In genomic region chr3:42229942-42230688, GRCh38 we compare ENCODE assay signal across 8 cellular contexts. TPM values are rescaled to one million over a fixed set of nuclear protein-coding genes. Genes with fewer than 3 reads are reported as not detected.
DNase-seq lines count a peak whose midpoint lies in the region; ATAC-seq, FAIRE-seq and TF ChIP-seq lines count a peak whose summit lies in the region.

No MANE protein-coding gene starts in this region.

- no peaks in the 10 kb centered on the region for H3K79me2 ChIP-seq in SK-N-SH (ENCODE audit: insufficient read depth)

- CTCF ChIA-PET in BJ (lab: Yijun Ruan, JAX) (interaction anchor here (0.6 to 3.0 kb wide), 24 partner anchors 12 to 347 kb away, joined by 3 to 47 read pairs (median 5); partner anchors contain the start of gene VIPR1), HEK293 (lab: Yijun Ruan, JAX) (interaction anchor here (0.6 to 2.5 kb wide), 22 partner anchors 9 to 974 kb away, joined by 3 to 9 read pairs (median 4); no protein-coding TSS in a partner anchor), SK-N-SH (lab: Yijun Ruan, JAX) (interaction anchor here (0.6 to 3.0 kb wide), 37 partner anchors 10 to 600 kb away, joined by 3 to 32 read pairs (median 4); no protein-coding TSS in a partner anchor)

- TF ChIP-seq RAD21 in SK-N-SH (IDR thresholded peaks at IDR 0.05; ENCODE audit: low read length), result peak; percentile 77

- TF ChIP-seq EP300 in SK-N-SH (IDR thresholded peaks at IDR 0.05; ENCODE audit: borderline replicate concordance in 1 of 2, low read depth in 1 of 2, low read length in 1 of 2), result no peak

- H2AFZ ChIP-seq in SK-N-SH (ENCODE audit: low read depth), result no peak overlapping the region

- no peaks in the 10 kb centered on the region for H4K20me1 ChIP-seq in SK-N-SH (ENCODE audit: insufficient read depth)

- WGBS in SK-N-SH (ENCODE audit: low lambda C conversion rate), result 44% methylated on average over 9 of the region's 14 CpGs
- WGBS in small intestine, 3 donors, result 41 to 52% (median 52%) methylated on average over 12 to 14 of the region's 14 CpGs

- H3K4me1 ChIP-seq in HEK293 (ENCODE audit: control insufficient read depth, insufficient read depth, low read length) (no peaks in the 10 kb centered on the region), SK-N-SH (ENCODE audit: control insufficient read depth in 1 of 2, insufficient read depth in 2 of 2, low read depth in 1 of 2, low read length in 1 of 2) (no peaks in the 10 kb centered on the region; a peak in 1 of 4 replicates), foreskin keratinocyte (no peaks in the 10 kb centered on the region), small intestine (ENCODE audit: control insufficient read depth in 2 of 2, insufficient read depth in 1 of 2, low read depth in 1 of 2, low read length in 1 of 2) (no peaks in the 10 kb centered on the region)

- H3K27ac ChIP-seq in HEK293 (ENCODE audit: extremely low read depth, low read depth, low read length), result no peak overlapping the region
- H3K27ac ChIP-seq in SK-N-SH (ENCODE audit: low read depth in 2 of 2, low read length in 1 of 2), result no peak overlapping the region
- H3K27ac ChIP-seq in foreskin keratinocyte, result no peak overlapping the region
- H3K27ac ChIP-seq in small intestine (ENCODE audit: low read depth in 1 of 2, low read length in 1 of 2), result no peak overlapping the region

- H3K27me3 ChIP-seq in BJ (ENCODE audit: control insufficient read depth, insufficient read depth, low read length), result no peaks in the 10 kb centered on the region; the same call in 1 of the 2 replicates
- no peaks in the 10 kb centered on the region for H3K27me3 ChIP-seq in SK-N-SH (ENCODE audit: insufficient read depth)
- H3K27me3 ChIP-seq in foreskin keratinocyte, result peaks cover 3% of the 10 kb centered on the region
- H3K27me3 ChIP-seq in small intestine (ENCODE audit: control insufficient read depth in 2 of 2, insufficient read depth in 2 of 2, low read length in 2 of 2), result no peaks in the 10 kb centered on the region

- peaks cover 6% of the 10 kb centered on the region for H3F3A ChIP-seq in SK-N-SH (replicated peaks; ENCODE audit: insufficient read depth)

- H3K36me3 ChIP-seq in BJ (ENCODE audit: control insufficient read depth, insufficient read depth, low read length) (no peaks in the 10 kb centered on the region), HEK293 (ENCODE audit: control insufficient read depth in 2 of 2, insufficient read depth in 1 of 2, low read length in 2 of 2) (peaks cover 0 to 4% of the 10 kb centered on the region in 2 experiments; a peak in 1 of 3 replicates), SK-N-SH (replicated peaks in 1 of 2; ENCODE audit: control insufficient read depth in 1 of 2, insufficient read depth in 2 of 2, low read length in 1 of 2) (peaks cover 0 to under 1% of the 10 kb centered on the region in 2 experiments), small intestine (ENCODE audit: control insufficient read depth in 2 of 2, insufficient read depth in 2 of 2, low read length in 2 of 2) (peaks cover 0 to under 1% of the 10 kb centered on the region in 2 donors)

- no peaks in the 10 kb centered on the region for H3K9me2 ChIP-seq in SK-N-SH

- peak; percentile 64 for TF ChIP-seq CTCF in BJ (IDR thresholded peaks at IDR 0.05; ENCODE audit: insufficient read depth, low read depth, low read length)
- no peak for TF ChIP-seq CTCF in HEK293 (tag by site-specific recombination; IDR thresholded peaks at IDR 0.05)
- peak; percentile 72 for TF ChIP-seq CTCF in SK-N-SH (IDR thresholded peaks at IDR 0.05)
- peak; percentile 85 for TF ChIP-seq CTCF in foreskin keratinocyte (conservative IDR thresholded peaks at IDR 0.05)

- H3K9me3 ChIP-seq in HEK293 (ENCODE audit: control insufficient read depth, insufficient read depth, low read depth, low read length) (no peaks in the 10 kb centered on the region), SK-N-SH (no peaks in the 10 kb centered on the region), small intestine (ENCODE audit: control insufficient read depth, low read depth) (no peaks in the 10 kb centered on the region)

- no peak overlapping the region for H3K4me2 ChIP-seq in SK-N-SH

- no peak for FAIRE-seq in small intestine (lab: Jason Lieb, UNC)

- ATAC-seq in foreskin keratinocyte (peak; percentile 55), GM18511 (IDR thresholded peaks at IDR 0.05; ENCODE audit: unreplicated experiment) (no peak), HG03095 (IDR thresholded peaks at IDR 0.05; ENCODE audit: unreplicated experiment) (no peak)

- no peak overlapping the region for H3K9ac ChIP-seq in SK-N-SH

- H3K4me3 ChIP-seq in BJ (ENCODE audit: low read depth, low read length) (no peak overlapping the region), HEK293 (ENCODE audit: low read depth, low read length) (no peak overlapping the region), SK-N-SH (ENCODE audit: low read depth in 2 of 2, low read length in 1 of 2) (no peak overlapping the region; a peak in 1 of 4 replicates), small intestine (ENCODE audit: low read depth in 1 of 2, low read length in 2 of 2) (no peak overlapping the region)

- DNase-seq in BJ (ENCODE audit: low read depth), result no peak
- peak; percentile 67 for DNase-seq in SK-N-SH
- DNase-seq in foreskin keratinocyte, result peak in 1 of 2 donors; percentile 45
- DNase-seq in small intestine, result peak; percentile 51
- no peak for DNase-seq in germinal center (ENCODE audit: low spot score)

- POLR2A ChIA-PET in BJ (lab: Charles Lee) (no interaction called here), HEK293 (lab: Yijun Ruan, JAX) (no interaction called here), SK-N-SH (lab: Yijun Ruan, JAX) (no interaction called here)

TF ChIP-seq in HEK293, 187 proteins besides CTCF, POLR2A, EP300 and RAD21:
- TF ChIP-seq TSHZ1 (tag by site-specific recombination; IDR thresholded peaks at IDR 0.05; ENCODE audit: borderline replicate concordance) (no peak), SALL2 (tag by site-specific recombination; IDR thresholded peaks at IDR 0.05; ENCODE audit: borderline replicate concordance) (no peak), ZNF654 (tag by site-specific recombination; IDR thresholded peaks at IDR 0.05; ENCODE audit: low read depth) (peak; percentile 66)

TF ChIP-seq in SK-N-SH, 30 proteins besides CTCF, POLR2A, EP300 and RAD21:
- no peak for TF ChIP-seq USF2 (IDR thresholded peaks at IDR 0.05; ENCODE audit: borderline replicate concordance, low read depth, low read length)
- peak; percentile 47 for TF ChIP-seq SMC3 (IDR thresholded peaks at IDR 0.05; ENCODE audit: low read depth, low read length)

RNA-seq across cellular contexts. Expression of gene CCK, which starts 35.9 kb away (rescaled TPM):
- polyA plus RNA-seq in BJ (2011; rRNA removed) (0.16 TPM in 1 of 2 replicates, not detected in the other), SK-N-SH (2012; rRNA removed) (not detected in 2 replicates), foreskin keratinocyte (1.1 and 4.4 TPM in 2 replicates), small intestine (10 to 100 TPM; 13.8 to 44.9 (median 32.0) TPM)
- polyA minus RNA-seq in BJ (2011; rRNA and poly(A)+ RNA removed), result not detected in 2 replicates
- polyA plus RNA-seq in SK-N-SH (2012; cell fraction: cytosol; rRNA removed), result not detected in 2 replicates
- not detected in 2 replicates for polyA plus RNA-seq in SK-N-SH (2012; cell fraction: nucleus; rRNA removed)
- 1.4 and 3.0 TPM in 2 replicates for total RNA-seq in foreskin keratinocyte

Comparison
In these comparisons a context has a peak if more than half of its experiments do, and no peak if none do; other contexts are left out.
1. DNase-seq: peak in SK-N-SH (single experiment) and small intestine (single experiment); none in BJ (single experiment) and germinal center (single experiment).